Comparison of ENCODE assay signal across 17 cellular contexts in the genomic region with DNA sequence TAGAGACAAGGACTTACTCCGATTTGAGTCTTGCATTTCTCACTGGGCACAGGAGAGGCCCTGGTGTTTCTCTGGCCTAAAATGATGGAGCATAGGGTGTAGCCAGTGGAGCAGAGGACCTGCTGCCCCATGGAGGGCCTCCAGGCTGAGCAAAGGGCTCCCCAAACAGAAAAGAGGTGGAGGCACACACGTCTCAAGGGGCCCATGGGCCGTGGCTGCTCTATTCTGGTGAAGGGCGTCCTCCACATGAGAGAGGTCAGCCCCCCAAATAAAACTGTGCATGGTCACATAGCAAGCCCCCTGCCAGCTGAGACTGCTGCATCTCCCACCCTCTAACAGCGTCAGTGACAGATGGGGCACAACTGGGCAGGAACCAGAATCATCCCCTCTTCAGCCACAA. TPM values are rescaled to one million over a fixed set of nuclear protein-coding genes. Genes with fewer than 3 reads are reported as not detected.
DNase-seq lines count a peak whose midpoint lies in the region; ATAC-seq lines count a peak whose summit lies in the region.
"Had no signal": no experiment of that assay in that cellular context is flagged by ENCODE, and none has a peak within 500 bp of the region (broad histone marks: within the 10 kb centered on the region; RNA-seq: fewer than 3 reads in every experiment).

No MANE protein-coding gene starts in this region.

- H3K14ac ChIP-seq in mesenchymal stem cell (ENCODE audit: low read length in 2 of 2): no peak overlapping the region

- 54% methylated on average over 4 of the region's 5 CpGs for WGBS in mesenchymal stem cell

- no peak overlapping the region for H4K91ac ChIP-seq in mesenchymal stem cell (ENCODE audit: low read length)

- H3K4me1 ChIP-seq in BLaER1 treated with 17β-estradiol and CSF1 and Interleukin-3, amounts not matched to agents 10 nM and 100 nM: peaks cover 39 to 67% (median 57%) of the 10 kb centered on the region in 10 experiments
- peaks cover 4% of the 10 kb centered on the region for H3K4me1 ChIP-seq in mesenchymal stem cell (ENCODE audit: control insufficient read depth, insufficient read depth, low read depth, low read length)

- DNase-seq in mesenchymal stem cell (no peak), posterior vena cava (ENCODE audit: low spot score) (peak; percentile 74), NCI-H2107 (lab: John Stamatoyannopoulos, UW) (no peak), NCI-H748 (lab: John Stamatoyannopoulos, UW; ENCODE audit: unreplicated experiment) (no peak)
- DNase-seq: CD4-positive, alpha-beta T cell; CD8-positive, alpha-beta memory T cell; DMS 273 treated with DMSO at 0.1 percent for 48 hours; DMS79; EL; GDM1; H9 had no signal

- H3K36me3 ChIP-seq in BLaER1 treated with 17β-estradiol and CSF1 and Interleukin-3, amounts not matched to agents 10 nM and 100 nM: peaks cover 0 to 24% (median 0%) of the 10 kb centered on the region in 11 experiments; a peak in 6 of 22 replicates
- H3K36me3 ChIP-seq in mesenchymal stem cell (ENCODE audit: control insufficient read depth in 1 of 2, insufficient read depth in 2 of 2, low read depth in 1 of 2, low read length in 2 of 2): no peaks in the 10 kb centered on the region

- peak overlapping the region; percentile 64 to 99 (median 94) for H3K4me2 ChIP-seq in BLaER1 treated with 17β-estradiol and CSF1 and Interleukin-3, amounts not matched to agents 10 nM and 100 nM
- no peak overlapping the region for H3K4me2 ChIP-seq in mesenchymal stem cell (ENCODE audit: low read length, poor library complexity, severe bottlenecking)
- H3K4me2 ChIP-seq: GM23338 had no signal

- no peak overlapping the region for H2BK15ac ChIP-seq in mesenchymal stem cell (ENCODE audit: low read depth, poor library complexity, severe bottlenecking)

- no peak overlapping the region for H2BK120ac ChIP-seq in mesenchymal stem cell (ENCODE audit: low read depth, low read length)

- H3K23ac ChIP-seq in mesenchymal stem cell (ENCODE audit: low read length in 2 of 2): no peak overlapping the region

- no peaks in the 10 kb centered on the region for H3K27me3 ChIP-seq in BLaER1 treated with 17β-estradiol and CSF1 and Interleukin-3, amounts not matched to agents 10 nM and 100 nM
- H3K27me3 ChIP-seq in mesenchymal stem cell (ENCODE audit: control insufficient read depth in 1 of 2, insufficient read depth in 1 of 2, low read length in 2 of 2): peaks cover 29 to 41% of the 10 kb centered on the region in 2 experiments

- peak overlapping the region in 6 of 10 experiments; percentile 54 to 72 (median 66); a peak in 11 of 20 replicates for H3K4me3 ChIP-seq in BLaER1 treated with 17β-estradiol and CSF1 and Interleukin-3, amounts not matched to agents 10 nM and 100 nM
- H3K4me3 ChIP-seq in mesenchymal stem cell (ENCODE audit: insufficient read depth in 1 of 2, low read depth in 1 of 2, low read length in 2 of 2): no peak overlapping the region
- H3K4me3 ChIP-seq: GM12878, GM23338 had no signal

- peak overlapping the region; percentile 31 for H2AFZ ChIP-seq in mesenchymal stem cell (ENCODE audit: low read depth, low read length)
- H2AFZ ChIP-seq: GM23338 had no signal

- H3K27ac ChIP-seq in BLaER1 treated with 17β-estradiol and CSF1 and Interleukin-3, amounts not matched to agents 10 nM and 100 nM: peak overlapping the region in 9 of 11 experiments; percentile 47 to 98 (median 95); a peak in 19 of 22 replicates
- no peak overlapping the region for H3K27ac ChIP-seq in mesenchymal stem cell (ENCODE audit: low read length, poor library complexity, severe bottlenecking)

- H4K20me1 ChIP-seq in BLaER1 treated with 17β-estradiol and CSF1 and Interleukin-3, amounts not matched to agents 10 nM and 100 nM: peaks cover 0 to 24% (median 0%) of the 10 kb centered on the region in 11 experiments; a peak in 4 of 22 replicates

- H3K9ac ChIP-seq in BLaER1 treated with 17β-estradiol and CSF1 and Interleukin-3, amounts not matched to agents 10 nM and 100 nM: peak overlapping the region in 10 of 11 experiments; percentile 15 to 85 (median 72); a peak in 16 of 22 replicates
- no peak overlapping the region for H3K9ac ChIP-seq in mesenchymal stem cell (ENCODE audit: low read length)

- H4K8ac ChIP-seq in mesenchymal stem cell (ENCODE audit: low read length): no peak overlapping the region

- H2AK5ac ChIP-seq in mesenchymal stem cell (ENCODE audit: low read length, severe bottlenecking): no peak overlapping the region

- intact Hi-C loops in posterior vena cava (cut with DNase I): no loop called here

- no peak overlapping the region for H2BK12ac ChIP-seq in mesenchymal stem cell (ENCODE audit: low read length in 2 of 2)

- H2BK5ac ChIP-seq in mesenchymal stem cell (ENCODE audit: low read depth, low read length, poor library complexity, severe bottlenecking): no peak overlapping the region

- no peaks in the 10 kb centered on the region for H3K9me3 ChIP-seq in BLaER1 treated with 17β-estradiol and CSF1 and Interleukin-3, amounts not matched to agents 10 nM and 100 nM (replicated peaks in 1 of 11)
- no peaks in the 10 kb centered on the region for H3K9me3 ChIP-seq in mesenchymal stem cell (ENCODE audit: control insufficient read depth, low read length)

- H3K4ac ChIP-seq in mesenchymal stem cell (ENCODE audit: low read depth in 1 of 2, low read length in 2 of 2): no peak overlapping the region

- no peak overlapping the region for H3K18ac ChIP-seq in mesenchymal stem cell (ENCODE audit: low read depth in 1 of 2, low read length in 2 of 2)

- H3K79me1 ChIP-seq in mesenchymal stem cell (replicated peaks; ENCODE audit: low read length, poor library complexity, severe bottlenecking): no peaks in the 10 kb centered on the region

- ATAC-seq in HG03039 (IDR thresholded peaks at IDR 0.05; ENCODE audit: unreplicated experiment): no peak
- ATAC-seq: GM23338, HCT116 had no signal

RNA-seq across cellular contexts. Expression of a gene that starts 41.4 kb away (rescaled TPM):
- not detected for polyA plus RNA-seq in mesenchymal stem cell (2013, experiment 1 of 2)
- polyA plus RNA-seq in mesenchymal stem cell (2013, experiment 2 of 2): not detected
- total RNA-seq in posterior vena cava: 1 to 10 TPM; 4.9 to 6.3 TPM
- total RNA-seq: H4 had no signal

RNA-seq across cellular contexts. Expression of a gene that starts 52.1 kb away (rescaled TPM):
- 9.6 TPM for polyA plus RNA-seq in mesenchymal stem cell (2013, experiment 1 of 2)
- polyA plus RNA-seq in mesenchymal stem cell (2013, experiment 2 of 2): 9.6 TPM
- 10 to 100 TPM; 27.7 to 42.5 TPM for total RNA-seq in posterior vena cava

Comparison
In these comparisons a context has a peak if more than half of its experiments do, and no peak if none do; other contexts are left out.
1. H3K4me3 ChIP-seq: peak in BLaER1 treated with 17β-estradiol and CSF1 and Interleukin-3, amounts not matched to agents 10 nM and 100 nM (6 of 10); none in mesenchymal stem cell (0 of 2).